ENCODE assay signal across 16 cellular contexts in genomic region chr1:59041878-59042277, GRCh38.
DNase-seq lines count a peak whose midpoint lies in the region; ATAC-seq and TF ChIP-seq lines count a peak whose summit lies in the region.
"Had no signal": no experiment of that assay in that cellular context is flagged by ENCODE, and none has a peak within 500 bp of the region (broad histone marks: within the 10 kb centered on the region; RNA-seq: fewer than 3 reads in every experiment).

No MANE protein-coding gene starts in this region.

- no peaks in the 10 kb centered on the region for H3K9me3 Mint-ChIP-seq in MCF 10A (ENCODE audit: unreplicated experiment)
- H3K9me3 Mint-ChIP-seq: activated CD4-positive, alpha-beta T cell treated with anti-CD3 and anti-CD28 coated beads, Interleukin-2, amount 10 ng/mL, durations not matched to agents 7 days and 5 days had no signal

- no peak for TF ChIP-seq POLR2A in vagina (IDR thresholded peaks at IDR 0.05)

- TF ChIP-seq CTCF in left ventricle myocardium inferior (IDR thresholded peaks at IDR 0.05; ENCODE audit: borderline replicate concordance), result no peak
- TF ChIP-seq CTCF in MCF 10A (IDR thresholded peaks at IDR 0.05; ENCODE audit: unreplicated experiment), result no peak
- no peak for TF ChIP-seq CTCF in vagina (IDR thresholded peaks at IDR 0.05)

- H3K4me1 ChIP-seq in left ventricle myocardium inferior, result peaks cover 35% of the 10 kb centered on the region
- peaks cover 42% of the 10 kb centered on the region for H3K4me1 ChIP-seq in vagina
- H3K4me1 ChIP-seq in SJCRH30, result no peaks in the 10 kb centered on the region

- no peak for DNase-seq in left ventricle myocardium superior
- DNase-seq in left ventricle myocardium inferior, result no peak
- DNase-seq in MCF 10A (ENCODE audit: unreplicated experiment), result peak; percentile 36
- DNase-seq in islet precursor cell, result peak; percentile 23
- no peak for DNase-seq in vagina (ENCODE audit: extremely low spot score in 2 of 2)
- no peak for DNase-seq in NCI-H345 (lab: John Stamatoyannopoulos, UW)
- DNase-seq in SJCRH30, result no peak
- DNase-seq in DMS53 (lab: John Stamatoyannopoulos, UW), result no peak
- DNase-seq: activated CD4-positive, alpha-beta T cell treated with anti-CD3 and anti-CD28 coated beads, Interleukin-2, amount 10 ng/mL, durations not matched to agents 7 days and 5 days; amygdala; esophagus squamous epithelium; NCI-H187 treated with DMSO at 0.1 percent for 48 hours; NCI-H69; stimulated activated CD4-positive, alpha-beta T cell treated with anti-CD3 and anti-CD28 coated beads, Interleukin-4, amount 100 ng/mL, for 4 hours; transverse colon had no signal

- no peaks in the 10 kb centered on the region for H3K27me3 Mint-ChIP-seq in MCF 10A (ENCODE audit: insufficient read depth, unreplicated experiment)

- H3K4me3 ChIP-seq in left ventricle myocardium inferior (no peak overlapping the region), vagina (no peak overlapping the region), SJCRH30 (no peak overlapping the region)
- H3K4me3 ChIP-seq: esophagus squamous epithelium, lung, transverse colon had no signal

- BruUV-seq in MCF 10A (replicated peaks; lab: Mats Ljungman, UMichigan), result no TSS peak

- H3K27ac Mint-ChIP-seq in MCF 10A (ENCODE audit: low read depth, unreplicated experiment), result no peak overlapping the region
- H3K27ac Mint-ChIP-seq: activated CD4-positive, alpha-beta T cell treated with anti-CD3 and anti-CD28 coated beads, Interleukin-2, amount 10 ng/mL, durations not matched to agents 7 days and 5 days had no signal

- H3K9me3 ChIP-seq in left ventricle myocardium inferior (replicated peaks), result no peaks in the 10 kb centered on the region
- no peaks in the 10 kb centered on the region for H3K9me3 ChIP-seq in vagina
- H3K9me3 ChIP-seq in SJCRH30 (replicated peaks), result no peaks in the 10 kb centered on the region
- H3K9me3 ChIP-seq: esophagus squamous epithelium, transverse colon had no signal

- H3K4me1 Mint-ChIP-seq in MCF 10A (ENCODE audit: insufficient read depth, unreplicated experiment), result peaks cover 27% of the 10 kb centered on the region

- no peaks in the 10 kb centered on the region for H3K36me3 ChIP-seq in left ventricle myocardium inferior
- H3K36me3 ChIP-seq in vagina, result no peaks in the 10 kb centered on the region
- H3K36me3 ChIP-seq in SJCRH30, result no peaks in the 10 kb centered on the region
- H3K36me3 ChIP-seq: esophagus squamous epithelium, transverse colon had no signal

- H3K27ac ChIP-seq in left ventricle myocardium inferior (replicated peaks) (no peak overlapping the region), vagina (peak overlapping the region; percentile 53), SJCRH30 (no peak overlapping the region)
- H3K27ac ChIP-seq: transverse colon had no signal

- no peaks in the 10 kb centered on the region for H3K27me3 ChIP-seq in left ventricle myocardium inferior (ENCODE audit: low read depth)
- H3K27me3 ChIP-seq in vagina, result no peaks in the 10 kb centered on the region
- no peaks in the 10 kb centered on the region for H3K27me3 ChIP-seq in SJCRH30
- H3K27me3 ChIP-seq: esophagus squamous epithelium, transverse colon had no signal

- intact Hi-C loops in left ventricle myocardium superior (cut with micrococcal nuclease) (no loop called here), left ventricle myocardium inferior (cut with micrococcal nuclease) (no loop called here), MCF 10A (cut with micrococcal nuclease) (loop anchor here (10.0 kb wide), 1 partner anchor 257 kb away; the partner anchor contains the start of gene JUN), vagina (cut with DNase I) (no loop called here)

- no peaks in the 10 kb centered on the region for H3K36me3 Mint-ChIP-seq in MCF 10A (ENCODE audit: insufficient read depth, unreplicated experiment)

- ATAC-seq in left ventricle myocardium superior, result peak; percentile 8

- POLR2A ChIA-PET in MCF 10A (lab: Yijun Ruan, JAX), result no interaction called here

- H3K4me3 Mint-ChIP-seq in MCF 10A (ENCODE audit: unreplicated experiment), result no peak overlapping the region
- H3K4me3 Mint-ChIP-seq: activated CD4-positive, alpha-beta T cell treated with anti-CD3 and anti-CD28 coated beads, Interleukin-2, amount 10 ng/mL, durations not matched to agents 7 days and 5 days had no signal

- CTCF ChIA-PET in MCF 10A (lab: Yijun Ruan, JAX), result interaction anchor here (0.6 to 1.4 kb wide), 5 partner anchors 8 to 795 kb away, joined by 3 to 6 read pairs (median 5); no protein-coding TSS in a partner anchor

Comparison
In these comparisons a context has a peak if more than half of its experiments do, and no peak if none do; other contexts are left out.
1. DNase-seq: peak in MCF 10A (single experiment) and islet precursor cell (single experiment); none in left ventricle myocardium superior (single experiment), left ventricle myocardium inferior (single experiment), vagina (0 of 2), NCI-H345 (single experiment), SJCRH30 (0 of 2) and DMS53 (single experiment).